In the genomic region with DNA sequence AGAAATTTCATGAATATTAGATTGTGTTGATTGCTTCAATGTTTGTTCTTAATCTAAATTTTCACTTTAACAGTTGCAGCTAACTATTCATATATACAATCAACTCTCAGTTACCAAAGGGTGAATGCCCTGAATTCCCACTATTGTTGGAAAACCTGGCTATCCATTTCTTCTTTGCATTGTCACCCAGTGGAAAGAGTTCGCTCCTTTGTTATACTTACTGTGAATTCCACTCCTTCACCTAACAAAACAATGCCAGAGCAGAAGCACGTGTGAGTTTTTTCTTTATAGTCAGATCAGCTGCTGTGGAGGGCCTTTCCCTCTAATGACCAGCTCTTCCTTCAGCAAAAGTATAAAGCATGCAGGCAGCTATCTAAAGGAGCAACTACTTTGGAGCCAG, we compare ENCODE assay signal across 16 cellular contexts.
"Had no signal": no experiment of that assay in that cellular context is flagged by ENCODE, and none has a peak within 500 bp of the region (broad histone marks: within the 10 kb centered on the region; RNA-seq: fewer than 3 reads in every experiment).

No MANE protein-coding gene starts in this region.

- ATAC-seq: activated CD4-positive, CD25-positive, alpha-beta regulatory T cell treated with anti-CD3 and anti-CD28 coated beads, Interleukin-2, amount 50 U/mL, for 24 hours; activated naive CD8-positive, alpha-beta T cell treated with anti-CD3 and anti-CD28 coated beads, Interleukin-2, amount 50 U/mL, for 24 hours; activated T-cell treated with anti-CD3 and anti-CD28 coated beads, Interleukin-2, amount 50 U/mL, for 4 hours; naive thymus-derived CD4-positive, alpha-beta T cell had no signal

- H3K4me3 ChIP-seq: spleen had no signal

- H3K79me2 ChIP-seq: parathyroid adenoma had no signal

- H3K4me3 Mint-ChIP-seq: activated naive CD4-positive, alpha-beta T cell treated with anti-CD3 and anti-CD28 coated beads, Interleukin-2, amount 10 ng/mL, durations not matched to agents 7 days and 5 days; activated naive CD8-positive, alpha-beta T cell treated with anti-CD3 and anti-CD28 coated beads, Interleukin-2, amount 50 U/mL, for 24 hours; activated T-cell treated with anti-CD3 and anti-CD28 coated beads, Interleukin-2, amount 50 U/mL, for 4 hours; memory B cell; naive thymus-derived CD4-positive, alpha-beta T cell had no signal

- H3K9me3 ChIP-seq: neutrophil, spleen had no signal

- H3K4me1 Mint-ChIP-seq: activated naive CD4-positive, alpha-beta T cell treated with anti-CD3 and anti-CD28 coated beads, Interleukin-2, amount 10 ng/mL, durations not matched to agents 7 days and 5 days; activated naive CD8-positive, alpha-beta T cell treated with anti-CD3 and anti-CD28 coated beads, Interleukin-2, amount 50 U/mL, for 24 hours; memory B cell; naive thymus-derived CD4-positive, alpha-beta T cell had no signal

- H3K36me3 Mint-ChIP-seq: activated naive CD4-positive, alpha-beta T cell treated with anti-CD3 and anti-CD28 coated beads, Interleukin-2, amount 10 ng/mL, durations not matched to agents 7 days and 5 days; memory B cell had no signal

- H3K27ac ChIP-seq: brain microvascular endothelial cell, neutrophil, parathyroid adenoma, spleen had no signal

- H3K4me1 ChIP-seq: parathyroid adenoma, spleen had no signal

- DNase-seq: activated CD4-positive, alpha-beta T cell treated with anti-CD3 and anti-CD28 coated beads, Interleukin-2, amount 50 U/mL, for 1 hour; activated CD8-positive, alpha-beta memory T cell treated with anti-CD3 and anti-CD28 coated beads, Interleukin-2, amount 50 U/mL, for 4 hours; activated naive CD4-positive, alpha-beta T cell treated with anti-CD3 and anti-CD28 coated beads, Interleukin-2, amount 10 ng/mL, durations not matched to agents 7 days and 5 days; activated naive CD8-positive, alpha-beta T cell treated with anti-CD3 and anti-CD28 coated beads, Interleukin-2, amount 50 U/mL, for 24 hours; activated T-cell treated with anti-CD3 and anti-CD28 coated beads, Interleukin-2, amount 50 U/mL, for 4 hours; anterior cingulate cortex; brain microvascular endothelial cell; central memory CD4-positive, alpha-beta T cell; naive thymus-derived CD4-positive, alpha-beta T cell; spleen; stimulated activated naive CD4-positive, alpha-beta T cell; T-helper 9 cell had no signal

- H3K27ac Mint-ChIP-seq: activated naive CD4-positive, alpha-beta T cell treated with anti-CD3 and anti-CD28 coated beads, Interleukin-2, amount 10 ng/mL, durations not matched to agents 7 days and 5 days; activated naive CD8-positive, alpha-beta T cell treated with anti-CD3 and anti-CD28 coated beads, Interleukin-2, amount 50 U/mL, for 24 hours; memory B cell; naive thymus-derived CD4-positive, alpha-beta T cell had no signal

- H3K9me3 Mint-ChIP-seq: activated naive CD4-positive, alpha-beta T cell treated with anti-CD3 and anti-CD28 coated beads, Interleukin-2, amount 10 ng/mL, durations not matched to agents 7 days and 5 days; activated naive CD8-positive, alpha-beta T cell treated with anti-CD3 and anti-CD28 coated beads, Interleukin-2, amount 50 U/mL, for 24 hours; activated T-cell treated with anti-CD3 and anti-CD28 coated beads, Interleukin-2, amount 50 U/mL, for 4 hours; memory B cell had no signal

- H3K27me3 ChIP-seq: brain microvascular endothelial cell, neutrophil, spleen had no signal

- H3K9ac ChIP-seq: parathyroid adenoma had no signal

- H3K36me3 ChIP-seq: brain microvascular endothelial cell, neutrophil, spleen had no signal

- H3K27me3 Mint-ChIP-seq: activated naive CD8-positive, alpha-beta T cell treated with anti-CD3 and anti-CD28 coated beads, Interleukin-2, amount 50 U/mL, for 24 hours; memory B cell had no signal
